19 cellular contexts compared by ENCODE assay signal in the genomic region with DNA sequence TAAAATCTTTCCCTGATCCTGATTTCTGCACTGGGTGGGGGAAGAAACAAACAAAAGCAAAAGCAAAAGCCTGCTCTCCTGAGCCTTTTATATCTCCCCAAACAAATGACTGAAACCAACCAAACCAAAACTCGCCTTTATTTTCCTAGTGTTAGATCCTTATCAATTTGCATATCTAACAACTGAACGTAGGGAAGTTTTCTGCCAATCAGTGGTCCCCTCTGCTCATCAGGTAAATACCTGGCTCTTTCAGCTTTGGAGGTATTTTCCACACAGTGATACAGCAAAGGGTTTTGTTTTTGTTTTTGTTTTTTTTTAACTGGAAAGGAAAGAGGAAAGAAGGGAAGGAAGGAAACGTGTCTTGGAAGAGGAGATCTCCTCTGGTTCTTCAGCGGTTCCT. TPM values are rescaled to one million over a fixed set of nuclear protein-coding genes. Genes with fewer than 3 reads are reported as not detected.
"Had no signal": no experiment of that assay in that cellular context is flagged by ENCODE, and none has a peak within 500 bp of the region (broad histone marks: within the 10 kb centered on the region; RNA-seq: fewer than 3 reads in every experiment).

No MANE protein-coding gene starts in this region.

- H3K27ac Mint-ChIP-seq: activated CD4-positive, alpha-beta T cell treated with anti-CD3 and anti-CD28 coated beads, Interleukin-2, amount 10 ng/mL, durations not matched to agents 24 days and 14 days; activated naive CD4-positive, alpha-beta T cell treated with anti-CD3 and anti-CD28 coated beads for 36 hours; effector memory CD8-positive, alpha-beta T cell; immature natural killer cell; nephron progenitor cell; stimulated activated memory B cell treated with anti-CD40 and anti-IgM and Interleukin-4, amounts not matched to agents 10 μg/mL and 1 μg/mL and 100 μg/mL, for 72 hours; T-helper 1 cell treated with Interleukin-12 subunit alpha and Interleukin-12 subunit beta and Interleukin-4 antibody, amounts not matched to agents 30 μg/mL and 1 μg/mL, for 36 hours; WTC11 had no signal

- H3K27ac ChIP-seq: parathyroid adenoma, spleen had no signal

- H3K4me3 Mint-ChIP-seq: activated CD4-positive, alpha-beta T cell treated with anti-CD3 and anti-CD28 coated beads, Interleukin-2, amount 10 ng/mL, durations not matched to agents 24 days and 14 days; activated naive CD4-positive, alpha-beta T cell treated with anti-CD3 and anti-CD28 coated beads for 36 hours; effector memory CD8-positive, alpha-beta T cell; stimulated activated memory B cell treated with anti-CD40 and anti-IgM and Interleukin-4, amounts not matched to agents 10 μg/mL and 1 μg/mL and 100 μg/mL, for 72 hours; T-helper 1 cell treated with Interleukin-12 subunit alpha and Interleukin-12 subunit beta and Interleukin-4 antibody, amounts not matched to agents 30 μg/mL and 1 μg/mL, for 36 hours had no signal

- H3K4me1 ChIP-seq: parathyroid adenoma had no signal

- H3K36me3 ChIP-seq: spleen had no signal

- H3K9ac ChIP-seq: parathyroid adenoma had no signal

- DNase-seq: activated CD4-positive, alpha-beta T cell treated with anti-CD3 and anti-CD28 coated beads, Interleukin-2, amount 10 ng/mL, durations not matched to agents 24 days and 14 days; activated CD8-positive, alpha-beta memory T cell treated with anti-CD3 and anti-CD28 coated beads for 24 hours; activated naive CD4-positive, alpha-beta T cell treated with anti-CD3 and anti-CD28 coated beads for 36 hours; central memory CD4-positive, alpha-beta T cell; effector memory CD8-positive, alpha-beta T cell; erythroblast; immature natural killer cell; left cardiac atrium; nephron progenitor cell; right cardiac atrium; spleen; stimulated activated CD4-positive, alpha-beta T cell treated with anti-CD3 and anti-CD28 coated beads, Interleukin-1b, Interleukin-23, amount 100 ng/mL, for 48 hours; trophoblast cell had no signal

- H3K9me3 Mint-ChIP-seq: activated CD4-positive, alpha-beta T cell treated with anti-CD3 and anti-CD28 coated beads, Interleukin-2, amount 10 ng/mL, durations not matched to agents 24 days and 14 days; activated naive CD4-positive, alpha-beta T cell treated with anti-CD3 and anti-CD28 coated beads for 36 hours; effector memory CD8-positive, alpha-beta T cell; immature natural killer cell; stimulated activated memory B cell treated with anti-CD40 and anti-IgM and Interleukin-4, amounts not matched to agents 10 μg/mL and 1 μg/mL and 100 μg/mL, for 72 hours; T-helper 1 cell treated with Interleukin-12 subunit alpha and Interleukin-12 subunit beta and Interleukin-4 antibody, amounts not matched to agents 30 μg/mL and 1 μg/mL, for 36 hours; WTC11 had no signal

- H3K36me3 Mint-ChIP-seq: stimulated activated memory B cell treated with anti-CD40 and anti-IgM and Interleukin-4, amounts not matched to agents 10 μg/mL and 1 μg/mL and 100 μg/mL, for 72 hours; WTC11 had no signal

- H3K79me2 ChIP-seq: parathyroid adenoma had no signal

- H3K9me3 ChIP-seq: spleen had no signal

- H3K4me3 ChIP-seq: lung, spleen had no signal

- ATAC-seq: effector memory CD8-positive, alpha-beta T cell; left cardiac atrium; right cardiac atrium; stimulated activated memory B cell treated with anti-CD40 and anti-IgM and Interleukin-4, amounts not matched to agents 10 μg/mL and 1 μg/mL and 100 μg/mL, for 72 hours; WTC11 had no signal

RNA-seq across cellular contexts. Expression of a gene that starts 3.3 kb away (rescaled TPM):
- total RNA-seq: activated CD4-positive, alpha-beta T cell treated with anti-CD3 and anti-CD28 coated beads, Interleukin-2, amount 10 ng/mL, durations not matched to agents 24 days and 14 days; activated naive CD4-positive, alpha-beta T cell treated with anti-CD3 and anti-CD28 coated beads for 36 hours; left cardiac atrium; mucosa of gallbladder; right cardiac atrium; spleen had no signal
- polyA plus RNA-seq: immature natural killer cell, right cardiac atrium, spleen had no signal
